9 cellular contexts compared by ENCODE assay signal in the genomic region with DNA sequence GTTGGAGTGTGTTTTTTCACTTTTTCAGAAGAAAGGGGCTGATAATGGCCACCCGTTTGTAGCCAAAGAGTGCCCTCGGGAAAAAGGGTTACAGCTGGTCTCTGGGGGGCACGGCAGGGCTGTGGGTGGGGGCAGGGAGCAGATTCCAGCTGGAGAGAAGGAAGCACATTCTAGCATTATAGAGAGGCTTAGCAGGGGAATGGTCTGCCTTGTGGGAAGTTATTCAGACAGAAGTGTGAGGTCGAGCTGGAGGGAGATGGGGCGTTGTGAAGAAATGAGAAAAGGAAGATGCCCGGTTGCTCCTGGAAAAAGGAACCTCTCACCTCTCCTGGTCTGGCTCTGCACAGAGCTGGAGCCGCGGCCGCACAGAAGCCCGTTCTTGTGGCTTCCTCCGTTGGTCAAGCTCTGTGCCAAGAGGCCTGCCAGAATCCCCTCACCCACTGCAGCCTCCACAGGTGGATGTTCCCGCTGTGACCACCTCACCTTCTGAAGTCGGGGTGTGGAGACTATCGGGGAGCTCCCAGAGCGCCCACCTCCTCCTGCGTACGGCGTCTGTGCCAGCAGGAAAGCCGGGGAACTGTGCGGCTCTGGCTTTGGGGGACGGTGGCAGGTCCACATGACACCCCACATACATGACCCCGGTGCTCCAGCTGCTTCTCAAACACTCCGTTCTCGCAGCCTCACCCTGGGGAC. TPM values are rescaled to one million over a fixed set of nuclear protein-coding genes. Genes with fewer than 3 reads are reported as not detected.
DNase-seq lines count a peak whose midpoint lies in the region; ATAC-seq and TF ChIP-seq lines count a peak whose summit lies in the region.
"Had no signal": no experiment of that assay in that cellular context is flagged by ENCODE, and none has a peak within 500 bp of the region (broad histone marks: within the 10 kb centered on the region; RNA-seq: fewer than 3 reads in every experiment).

No MANE protein-coding gene starts in this region.

- TF ChIP-seq POLR2A in uterus (IDR thresholded peaks at IDR 0.05): no peak

- no peak overlapping the region for H3K4me3 ChIP-seq in H7 (ENCODE audit: insufficient read depth, low read depth, low read length)
- H3K4me3 ChIP-seq in adipocyte (ENCODE audit: low read length): peak overlapping the region; percentile 76
- peak overlapping the region; percentile 59 for H3K4me3 ChIP-seq in skeletal muscle satellite cell (ENCODE audit: low read length)
- no peak overlapping the region for H3K4me3 ChIP-seq in uterus

- H3K36me3 ChIP-seq in H7 (replicated peaks; ENCODE audit: control insufficient read depth, insufficient read depth, low read length): no peaks in the 10 kb centered on the region
- H3K36me3 ChIP-seq in adipocyte (ENCODE audit: control insufficient read depth, insufficient read depth, low read length, severe bottlenecking): no peaks in the 10 kb centered on the region
- no peaks in the 10 kb centered on the region for H3K36me3 ChIP-seq in skeletal muscle satellite cell (ENCODE audit: insufficient read depth, low read length)
- H3K36me3 ChIP-seq in uterus: no peaks in the 10 kb centered on the region

- H3K27ac ChIP-seq in uterus: peak overlapping the region in 1 of 2 donors; percentile 67

- no peak for TF ChIP-seq CTCF in uterus (IDR thresholded peaks at IDR 0.05)

- H3K4me1 ChIP-seq in adipocyte (ENCODE audit: control insufficient read depth, insufficient read depth, low read length): peaks cover 31% of the 10 kb centered on the region
- peaks cover 25% of the 10 kb centered on the region for H3K4me1 ChIP-seq in skeletal muscle satellite cell (ENCODE audit: control insufficient read depth, insufficient read depth, low read length)
- no peaks in the 10 kb centered on the region for H3K4me1 ChIP-seq in uterus

- H3K4me2 ChIP-seq in skeletal muscle satellite cell (ENCODE audit: low read length): peak overlapping the region; percentile 80

- H3K9ac ChIP-seq in adipocyte (ENCODE audit: low read length): peak overlapping the region; percentile 85
- peak overlapping the region; percentile 83 for H3K9ac ChIP-seq in skeletal muscle satellite cell (ENCODE audit: low read depth, low read length)

- H3K27me3 ChIP-seq in H7 (ENCODE audit: control insufficient read depth, insufficient read depth, low read length) (no peaks in the 10 kb centered on the region), adipocyte (replicated peaks; ENCODE audit: control insufficient read depth, insufficient read depth, low read length) (no peaks in the 10 kb centered on the region), skeletal muscle satellite cell (ENCODE audit: control insufficient read depth, insufficient read depth, low read length) (no peaks in the 10 kb centered on the region), uterus (no peaks in the 10 kb centered on the region)

- peak; percentile 57 for DNase-seq in H7
- no peak for DNase-seq in adipocyte (ENCODE audit: low read depth)
- peak; percentile 29 for DNase-seq in hepatic stellate cell (ENCODE audit: low spot score)
- no peak for DNase-seq in pons (ENCODE audit: low spot score)
- DNase-seq in uterus: no peak
- DNase-seq in G401 (ENCODE audit: low spot score): no peak
- DNase-seq: left cardiac atrium had no signal

- in situ Hi-C loops in G401 (cut with HindIII; ENCODE audit: low sequenced_read_pairs): no loop called here

- H3K9me3 ChIP-seq in adipocyte (ENCODE audit: control insufficient read depth, low read length) (no peaks in the 10 kb centered on the region), skeletal muscle satellite cell (replicated peaks; ENCODE audit: low read length) (no peaks in the 10 kb centered on the region), uterus (no peaks in the 10 kb centered on the region)

- intact Hi-C loops in uterus (cut with DNase I; ENCODE audit: low total_unique reads): no loop called here

- no peak for ATAC-seq in GM19463 (IDR thresholded peaks at IDR 0.05; ENCODE audit: unreplicated experiment)

RNA-seq across cellular contexts. Expression of a gene that starts 52.4 kb away (rescaled TPM):
- 0.03 and 1.1 TPM in 2 replicates for total RNA-seq in H7 (2014; rRNA removed; shearing (Covaris generic))
- not detected in 2 replicates for total RNA-seq in skeletal muscle satellite cell (2012; rRNA removed)
- total RNA-seq in uterus: 1 to 10 TPM in 1 of 4 donors, under 1 TPM in 1, not detected in 2; 0.28 to 3.1 TPM
- not detected in 2 replicates for total RNA-seq in G401 (2014; rRNA removed; shearing (Covaris generic))

Comparison
In these comparisons a context has a peak if more than half of its experiments do, and no peak if none do; other contexts are left out.
1. DNase-seq: peak in H7 (single experiment) and hepatic stellate cell (single experiment); none in adipocyte (single experiment), pons (single experiment), uterus (0 of 2) and G401 (single experiment).
2. H3K4me3 ChIP-seq: peak in adipocyte (single experiment) and skeletal muscle satellite cell (single experiment); none in H7 (single experiment) and uterus (0 of 2).